Comparison of ENCODE assay signal across 19 cellular contexts in genomic region chr11:46105902-46106301, GRCh38. TPM values are rescaled to one million over a fixed set of nuclear protein-coding genes. Genes with fewer than 3 reads are reported as not detected.
DNase-seq lines count a peak whose midpoint lies in the region; ATAC-seq and TF ChIP-seq lines count a peak whose summit lies in the region.
"Had no signal": no experiment of that assay in that cellular context is flagged by ENCODE, and none has a peak within 500 bp of the region (broad histone marks: within the 10 kb centered on the region; RNA-seq: fewer than 3 reads in every experiment).

No MANE protein-coding gene starts in this region.

- H3K9me2 ChIP-seq in Loucy (replicated peaks; ENCODE audit: low read depth, low read length), result no peaks in the 10 kb centered on the region

- no peaks in the 10 kb centered on the region for H3K27me3 Mint-ChIP-seq in glutamatergic neuron (ENCODE audit: unreplicated experiment)
- H3K27me3 Mint-ChIP-seq: CD4-positive, alpha-beta memory T cell had no signal

- peak overlapping the region; percentile 55 for H3K4me2 ChIP-seq in Loucy (ENCODE audit: low read depth, low read length, poor library complexity, severe bottlenecking)

- no peak overlapping the region for H3K9ac ChIP-seq in Loucy (ENCODE audit: low read depth, low read length, poor library complexity, severe bottlenecking)

- no peak overlapping the region for H2AFZ ChIP-seq in Loucy (ENCODE audit: low read length)

- H3K27me3 ChIP-seq in Loucy (ENCODE audit: insufficient read depth, low read length, poor library complexity, severe bottlenecking), result no peaks in the 10 kb centered on the region
- H3K27me3 ChIP-seq in psoas muscle (ENCODE audit: insufficient read depth in 3 of 3, low read length in 2 of 3), result no peaks in the 10 kb centered on the region
- H3K27me3 ChIP-seq: BE2C had no signal

- no peaks in the 10 kb centered on the region for H3K36me3 ChIP-seq in Loucy (ENCODE audit: insufficient read depth, low read length)
- H3K36me3 ChIP-seq in psoas muscle (ENCODE audit: insufficient read depth in 1 of 2, low read depth in 1 of 2), result no peaks in the 10 kb centered on the region
- H3K36me3 ChIP-seq: BE2C, HAP-1 had no signal

- no peak overlapping the region for H3K27ac ChIP-seq in psoas muscle

- H3K9me3 ChIP-seq in Loucy (ENCODE audit: insufficient read depth, low read depth, low read length) (no peaks in the 10 kb centered on the region), psoas muscle (no peaks in the 10 kb centered on the region)
- H3K9me3 ChIP-seq: BE2C, HAP-1 had no signal

- no peaks in the 10 kb centered on the region for H3K36me3 Mint-ChIP-seq in glutamatergic neuron (ENCODE audit: unreplicated experiment)

- peaks cover 29% of the 10 kb centered on the region for H4K20me1 ChIP-seq in Loucy (ENCODE audit: insufficient read depth, low read length, poor library complexity, severe bottlenecking)

- H3F3A ChIP-seq in Loucy (ENCODE audit: low read depth), result no peaks in the 10 kb centered on the region

- peaks cover 3% of the 10 kb centered on the region for H3K9me3 Mint-ChIP-seq in glutamatergic neuron (ENCODE audit: unreplicated experiment)
- H3K9me3 Mint-ChIP-seq: CD4-positive, alpha-beta memory T cell had no signal

- peak overlapping the region; percentile 68 for H3K27ac Mint-ChIP-seq in glutamatergic neuron (ENCODE audit: unreplicated experiment)

- DNase-seq in Ammon's horn (ENCODE audit: low spot score), result peak; percentile 26
- peak; percentile 24 for DNase-seq in SKM-1 (lab: John Stamatoyannopoulos, UW; ENCODE audit: unreplicated experiment)
- DNase-seq in glutamatergic neuron, result no peak
- DNase-seq in psoas muscle, result no peak
- DNase-seq in DMS53 (lab: John Stamatoyannopoulos, UW), result no peak
- DNase-seq in cardiac septum (ENCODE audit: low spot score), result no peak
- DNase-seq in SHP77 (lab: John Stamatoyannopoulos, UW), result no peak
- DNase-seq: ACHN; CD4-positive, alpha-beta memory T cell; NCI-H1048; NCI-H146; NCI-H2081 treated with DMSO at 0.1 percent for 48 hours; NCI-H69; NK-92 treated with Interleukin-12 subunit alpha and Interleukin-12 subunit beta, amount 100 ng/mL, for 24 hours; SW 1271 had no signal

- WGBS in psoas muscle, 3 donors, result 64 to 79% (median 65%) methylated on average over 2 of the region's 2 CpGs

- H3K4me3 Mint-ChIP-seq in glutamatergic neuron (ENCODE audit: unreplicated experiment), result no peak overlapping the region

- intact Hi-C loops in psoas muscle (cut with DNase I) (loop anchor here in 1 of 2 donors (10.0 kb wide), 1 partner anchor 231 kb away; no protein-coding TSS in a partner anchor), cardiac septum (cut with DNase I) (no loop called here)

- H3K79me2 ChIP-seq in Loucy (ENCODE audit: insufficient read depth, low read length), result peaks cover 85% of the 10 kb centered on the region

- H3K4me1 ChIP-seq in Loucy (ENCODE audit: insufficient read depth, low read length, poor library complexity, severe bottlenecking), result peaks cover 34% of the 10 kb centered on the region
- H3K4me1 ChIP-seq in psoas muscle, result peaks cover 50% of the 10 kb centered on the region

- ATAC-seq in psoas muscle, result no peak
- ATAC-seq: HepG2 had no signal

- no peak overlapping the region for H3K4me3 ChIP-seq in Loucy (ENCODE audit: low read length, poor library complexity, severe bottlenecking)
- H3K4me3 ChIP-seq in psoas muscle, result no peak overlapping the region
- H3K4me3 ChIP-seq: HAP-1 had no signal

- TF ChIP-seq CTCF in Loucy (conservative IDR thresholded peaks at IDR 0.05; ENCODE audit: low read length), result no peak
- TF ChIP-seq CTCF in glutamatergic neuron (IDR thresholded peaks at IDR 0.05; ENCODE audit: partially characterized antibody, unreplicated experiment), result no peak
- TF ChIP-seq CTCF in psoas muscle (IDR thresholded peaks at IDR 0.05), result no peak

- peaks cover 33% of the 10 kb centered on the region for H3K4me1 Mint-ChIP-seq in glutamatergic neuron (ENCODE audit: low read depth, unreplicated experiment)

RNA-seq across cellular contexts. Expression of gene PHF21A, which starts 15.4 kb away (rescaled TPM):
- total RNA-seq in glutamatergic neuron (ENCODE audit: unreplicated experiment) (71.1 TPM), psoas muscle (10 to 100 TPM; 14.8 to 21.3 (median 18.0) TPM), cardiac septum (43.8 TPM)
- polyA plus RNA-seq in psoas muscle, result 10 to 100 TPM in 1 of 3 donors, 1 to 10 TPM in 2; 4.1 to 20.3 (median 8.5) TPM

Comparison
In these comparisons a context has a peak if more than half of its experiments do, and no peak if none do; other contexts are left out.
1. DNase-seq: peak in Ammon's horn (single experiment) and SKM-1 (single experiment); none in glutamatergic neuron (single experiment), psoas muscle (0 of 2), DMS53 (single experiment), cardiac septum (single experiment) and SHP77 (0 of 2).